25 cellular contexts compared by ENCODE assay signal in genomic region chr16:49552273-49552928, GRCh38.
"Had no signal": no experiment of that assay in that cellular context is flagged by ENCODE, and none has a peak within 500 bp of the region (broad histone marks: within the 10 kb centered on the region; RNA-seq: fewer than 3 reads in every experiment).

No MANE protein-coding gene starts in this region.

- H3K4me1 ChIP-seq: left lung, parathyroid adenoma, right lobe of liver, uterus had no signal

- ATAC-seq: activated T-cell treated with anti-CD3 and anti-CD28 coated beads, Interleukin-2, amount 50 U/mL, for 4 hours; activated T-helper 17 cell treated with anti-CD3 and anti-CD28 coated beads, Interleukin-2, amount 50 U/mL, for 72 hours; esophagus mucosa; left lung; mucosa of descending colon; natural killer cell treated with Interleukin-12 subunit alpha and Interleukin-12 subunit beta and Interleukin-15 and Interleukin-18, amount 100 ng/mL, for 72 hours; right lobe of liver; stimulated activated naive CD8-positive, alpha-beta T cell treated with anti-CD3 and anti-CD28 coated beads, Interleukin-15, Interleukin-2, amounts not matched to agents 100 U/mL and 50 U/mL, for 24 hours had no signal

- H3K4me3 ChIP-seq: left lung, mucosa of descending colon, right lobe of liver, thoracic aorta, uterus had no signal

- H3K27me3 ChIP-seq: left lung, right lobe of liver, uterus had no signal

- H3K36me3 ChIP-seq: left lung, right lobe of liver, thoracic aorta, uterus had no signal

- H3K27ac ChIP-seq: left lung, parathyroid adenoma, right lobe of liver, thoracic aorta, uterus had no signal

- DNase-seq: activated CD4-positive, alpha-beta memory T cell treated with anti-CD3 and anti-CD28 coated beads, Interleukin-2, amount 10 ng/mL, durations not matched to agents 7 days and 5 days; activated CD4-positive, alpha-beta T cell treated with anti-CD3 and anti-CD28 coated beads, Interleukin-2, amount 10 ng/mL, durations not matched to agents 24 days and 14 days; activated CD4-positive, CD25-positive, alpha-beta regulatory T cell treated with anti-CD3 and anti-CD28 coated beads, Interleukin-2, amount 50 U/mL, for 72 hours; activated CD8-positive, alpha-beta memory T cell treated with anti-CD3 and anti-CD28 coated beads, Interleukin-2, amount 50 U/mL, for 48 hours; activated gamma-delta T cell treated with Interleukin-2 at 50 U/mL for 16 hours; activated naive CD4-positive, alpha-beta T cell treated with anti-CD3 and anti-CD28 coated beads, Interleukin-2, amount 50 U/mL, for 16 hours; activated T-cell treated with anti-CD3 and anti-CD28 coated beads, Interleukin-2, amount 50 U/mL, for 4 hours; amygdala; central memory CD4-positive, alpha-beta T cell; endodermal cell; foreskin fibroblast; kidney glomerular epithelial cell; left lung; mucosa of descending colon; right lobe of liver; stimulated activated CD4-positive, alpha-beta T cell treated with anti-CD3 and anti-CD28 coated beads, Interleukin-12 subunit alpha, Interleukin-12 subunit beta, amount 100 ng/mL, for 4 hours; stimulated activated CD4-positive, alpha-beta T cell treated with anti-CD3 and anti-CD28 coated beads, Interleukin-4, amount 100 ng/mL, for 1 hour; stimulated activated naive CD8-positive, alpha-beta T cell treated with anti-CD3 and anti-CD28 coated beads, Interleukin-15, Interleukin-2, amounts not matched to agents 100 U/mL and 50 U/mL, for 24 hours; T-helper 2 cell; uterus had no signal

- H2AFZ ChIP-seq: parathyroid adenoma had no signal

- H3K9me3 ChIP-seq: left lung, mucosa of descending colon, right lobe of liver, thoracic aorta, uterus had no signal

- H3K9ac ChIP-seq: parathyroid adenoma had no signal

- H3K79me2 ChIP-seq: parathyroid adenoma had no signal
